In the genomic region with DNA sequence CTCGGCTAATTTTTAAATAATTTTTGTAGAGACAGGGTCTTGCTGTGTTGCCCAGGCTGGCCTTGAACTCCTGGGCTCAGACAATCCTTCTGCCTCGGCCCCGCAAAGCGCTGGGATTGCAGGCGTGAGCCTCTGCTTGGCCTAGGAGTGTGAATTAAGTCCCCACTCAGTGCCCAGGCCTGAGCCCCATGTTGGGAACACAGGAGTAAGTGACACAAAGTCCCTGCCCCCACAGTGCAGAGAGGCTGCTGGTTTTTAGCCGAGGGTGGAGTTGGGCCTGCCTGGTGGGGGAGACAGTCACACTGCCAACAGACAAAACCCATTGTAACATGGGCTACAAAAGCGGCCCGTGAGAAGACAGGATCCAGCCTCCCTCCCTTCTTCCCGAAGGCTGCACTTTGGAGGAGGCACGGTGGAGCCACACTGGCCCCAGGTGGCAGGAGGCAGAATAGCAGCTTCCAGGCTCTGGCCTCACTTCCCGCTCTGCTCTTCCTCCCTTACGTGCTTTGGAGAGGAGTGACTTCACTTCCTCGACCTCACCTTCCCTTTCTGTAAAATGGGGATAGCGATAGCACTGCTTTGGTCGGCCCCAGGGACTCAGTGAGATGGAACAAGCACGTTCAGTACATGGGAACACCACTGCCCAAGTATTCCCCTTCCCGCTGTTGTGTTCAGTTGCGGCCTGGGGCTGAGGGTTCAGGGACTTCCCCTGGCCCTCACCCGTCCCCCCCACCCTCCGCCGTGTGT, we compare ENCODE assay signal across 8 cellular contexts. TPM values are rescaled to one million over a fixed set of nuclear protein-coding genes. Genes with fewer than 3 reads are reported as not detected.
DNase-seq lines count a peak whose midpoint lies in the region; ATAC-seq and TF ChIP-seq lines count a peak whose summit lies in the region.

No MANE protein-coding gene starts in this region.

- no peaks in the 10 kb centered on the region for H3K27me3 Mint-ChIP-seq in activated naive CD8-positive, alpha-beta T cell treated with anti-CD3 and anti-CD28 coated beads, Interleukin-2, amount 10 ng/mL, durations not matched to agents 7 days and 5 days

- H3K36me3 ChIP-seq in osteoblast (ENCODE audit: insufficient read depth, low read length) (peaks cover 31% of the 10 kb centered on the region), upper lobe of right lung (peaks cover 40% of the 10 kb centered on the region)

- H3K9me3 ChIP-seq in osteoblast (ENCODE audit: low read depth, low read length) = no peaks in the 10 kb centered on the region
- H3K9me3 ChIP-seq in upper lobe of right lung = no peaks in the 10 kb centered on the region

- no peaks in the 10 kb centered on the region for H3K9me3 Mint-ChIP-seq in activated naive CD8-positive, alpha-beta T cell treated with anti-CD3 and anti-CD28 coated beads, Interleukin-2, amount 10 ng/mL, durations not matched to agents 7 days and 5 days

- H3K27ac Mint-ChIP-seq in activated naive CD8-positive, alpha-beta T cell treated with anti-CD3 and anti-CD28 coated beads, Interleukin-2, amount 10 ng/mL, durations not matched to agents 7 days and 5 days = peak overlapping the region; percentile 25

- intact Hi-C loops in upper lobe of right lung (cut with DNase I) = loop anchor here (5.0 to 10.0 kb wide), 2 partner anchors 83 to 261 kb away; no protein-coding TSS in a partner anchor

- peaks cover 4% of the 10 kb centered on the region for H3K4me1 Mint-ChIP-seq in activated naive CD8-positive, alpha-beta T cell treated with anti-CD3 and anti-CD28 coated beads, Interleukin-2, amount 10 ng/mL, durations not matched to agents 7 days and 5 days

- peaks cover 3% of the 10 kb centered on the region for H3K79me2 ChIP-seq in osteoblast (ENCODE audit: insufficient read depth, low read length)

- POLR2A ChIA-PET in activated naive CD8-positive, alpha-beta T cell treated with anti-CD3 and anti-CD28 coated beads, Interleukin-2, amount 10 ng/mL, durations not matched to agents 7 days and 5 days (lab: Charles Lee) = interaction anchor here (1.3 to 1.4 kb wide), 2 partner anchors 253 to 259 kb away, joined by 3 read pairs; no protein-coding TSS in a partner anchor

- in situ Hi-C loops in SK-MEL-5 (cut with HindIII; ENCODE audit: low pct_unique_long_range_greater_than_20kb, low sequenced_read_pairs) = no loop called here

- DNase-seq in EH (ENCODE audit: low read depth) (peak; percentile 85), LoVo (ENCODE audit: low spot score) (peak; percentile 75), SK-MEL-5 (ENCODE audit: low read depth, low spot score) (peak; percentile 88), glomerular visceral epithelial cell (ENCODE audit: extremely low spot score) (peak; percentile 80), osteoblast (ENCODE audit: insufficient read length, low spot score, missing footprints) (peak; percentile 99), upper lobe of right lung (peak; percentile 84)
- DNase-seq in activated naive CD8-positive, alpha-beta T cell treated with anti-CD3 and anti-CD28 coated beads, Interleukin-2, amount 10 ng/mL, durations not matched to agents 7 days and 5 days = peak; percentile 72

- H2AFZ ChIP-seq in osteoblast (ENCODE audit: low read length) = no peak overlapping the region

- ATAC-seq in activated naive CD8-positive, alpha-beta T cell treated with anti-CD3 and anti-CD28 coated beads, Interleukin-2, amount 10 ng/mL, durations not matched to agents 7 days and 5 days (ENCODE audit: low read depth) = peak; percentile 56
- peak; percentile 94 for ATAC-seq in upper lobe of right lung
- no peak for ATAC-seq in GM18502 (IDR thresholded peaks at IDR 0.05; ENCODE audit: poor library complexity, unreplicated experiment)

- H3K27ac ChIP-seq in osteoblast (ENCODE audit: low read depth, low read length) (peak overlapping the region; percentile 18), upper lobe of right lung (peak overlapping the region; percentile 34)

- no peak overlapping the region for H3K4me2 ChIP-seq in osteoblast (ENCODE audit: insufficient read depth, low read length)

- H3K4me3 Mint-ChIP-seq in activated naive CD8-positive, alpha-beta T cell treated with anti-CD3 and anti-CD28 coated beads, Interleukin-2, amount 10 ng/mL, durations not matched to agents 7 days and 5 days = no peak overlapping the region

- H3K4me1 ChIP-seq in osteoblast (ENCODE audit: insufficient read depth, low read length) (no peaks in the 10 kb centered on the region), upper lobe of right lung (no peaks in the 10 kb centered on the region)

- H4K20me1 ChIP-seq in osteoblast (ENCODE audit: insufficient read depth, low read length) = peaks cover 8% of the 10 kb centered on the region

- TF ChIP-seq CTCF in osteoblast (IDR thresholded peaks at IDR 0.05; ENCODE audit: extremely low read depth, low read depth, low read length) (peak; percentile 99), upper lobe of right lung (IDR thresholded peaks at IDR 0.05) (peak; percentile 97)

- no peak overlapping the region for H3K4me3 ChIP-seq in osteoblast (ENCODE audit: insufficient read depth, low read length)
- no peak overlapping the region for H3K4me3 ChIP-seq in upper lobe of right lung

- H3K27me3 ChIP-seq in osteoblast (ENCODE audit: insufficient read depth, low read length) = no peaks in the 10 kb centered on the region
- H3K27me3 ChIP-seq in upper lobe of right lung = no peaks in the 10 kb centered on the region

- H3K36me3 Mint-ChIP-seq in activated naive CD8-positive, alpha-beta T cell treated with anti-CD3 and anti-CD28 coated beads, Interleukin-2, amount 10 ng/mL, durations not matched to agents 7 days and 5 days = peaks cover 2% of the 10 kb centered on the region

RNA-seq across cellular contexts. Expression of gene EHD2, which starts 15.2 kb away (rescaled TPM):
- 0.37 and 0.53 TPM in 2 replicates for total RNA-seq in SK-MEL-5 (2014; rRNA removed; shearing (Covaris generic))
- 5.2 and 6.3 TPM in 2 replicates for polyA plus RNA-seq in SK-MEL-5 (2015; cell fraction: cytosol; rRNA removed)
- 0.27 and 0.78 TPM in 2 replicates for polyA plus RNA-seq in SK-MEL-5 (2015; cell fraction: nucleus; rRNA removed)
- under 1 TPM; 0.22 to 0.23 TPM for total RNA-seq in activated naive CD8-positive, alpha-beta T cell treated with anti-CD3 and anti-CD28 coated beads, Interleukin-2, amount 10 ng/mL, durations not matched to agents 7 days and 5 days
- total RNA-seq in osteoblast (136 and 144 TPM in 2 replicates), upper lobe of right lung (210 TPM)

RNA-seq across cellular contexts. Expression of gene NOP53, which starts 47.3 kb away (rescaled TPM):
- 98.2 and 120 TPM in 2 replicates for total RNA-seq in SK-MEL-5 (2014; rRNA removed; shearing (Covaris generic))
- polyA plus RNA-seq in SK-MEL-5 (2015; cell fraction: cytosol; rRNA removed) = 311 and 382 TPM in 2 replicates
- polyA plus RNA-seq in SK-MEL-5 (2015; cell fraction: nucleus; rRNA removed) = 117 and 163 TPM in 2 replicates
- 100 to 1,000 TPM; 434 to 469 TPM for total RNA-seq in activated naive CD8-positive, alpha-beta T cell treated with anti-CD3 and anti-CD28 coated beads, Interleukin-2, amount 10 ng/mL, durations not matched to agents 7 days and 5 days
- total RNA-seq in osteoblast (55.7 and 56.6 TPM in 2 replicates), upper lobe of right lung (260 TPM)

Comparison
In these comparisons a context has a peak if more than half of its experiments do, and no peak if none do; other contexts are left out.
1. RNA of gene EHD2, which starts 15.2 kb away (total RNA-seq): 210 TPM in upper lobe of right lung (single experiment) and 136 to 144 TPM in osteoblast; 0.37 to 0.53 TPM in SK-MEL-5 and 0.22 to 0.23 TPM in activated naive CD8-positive, alpha-beta T cell treated with anti-CD3 and anti-CD28 coated beads, Interleukin-2, amount 10 ng/mL, durations not matched to agents 7 days and 5 days; every median in the first group is over 10 times any median in the second.
2. Peak in every context shown above with its lines, with median percentiles within 50 percentile points of each other: DNase-seq.